19 cellular contexts compared by ENCODE assay signal in genomic region chr1:31580513-31580870, GRCh38. TPM values are rescaled to one million over a fixed set of nuclear protein-coding genes. Genes with fewer than 3 reads are reported as not detected.
DNase-seq lines count a peak whose midpoint lies in the region; ATAC-seq and TF ChIP-seq lines count a peak whose summit lies in the region.
"Had no signal": no experiment of that assay in that cellular context is flagged by ENCODE, and none has a peak within 500 bp of the region (broad histone marks: within the 10 kb centered on the region; RNA-seq: fewer than 3 reads in every experiment).

No MANE protein-coding gene starts in this region.

- intact Hi-C loops in posterior cingulate gyrus (cut with DNase I) = no loop called here

- no peaks in the 10 kb centered on the region for H4K20me1 ChIP-seq in osteoblast (ENCODE audit: insufficient read depth, low read length)

- peak overlapping the region; percentile 47 for H3K4me2 ChIP-seq in osteoblast (ENCODE audit: insufficient read depth, low read length)

- H3K4me3 Mint-ChIP-seq in type B pancreatic cell (peak overlapping the region; percentile 3), progenitor cell of endocrine pancreas (ENCODE audit: low read depth) (no peak overlapping the region)
- H3K4me3 Mint-ChIP-seq: activated B cell treated with CpG ODN at 0.5 μM for 24 hours; activated naive CD8-positive, alpha-beta T cell treated with anti-CD3 and anti-CD28 coated beads, Interleukin-2, amount 10 ng/mL, durations not matched to agents 7 days and 5 days; CD14-positive monocyte; dendritic cell treated with granulocyte-macrophage colony-stimulating factor and Interleukin-4, amounts not matched to agents 40 ng/mL and 50 ng/mL, for 4 days; HFFc6 had no signal

- TF ChIP-seq CTCF in RWPE2 (IDR thresholded peaks at IDR 0.05; ENCODE audit: poor library complexity, severe bottlenecking) = no peak
- TF ChIP-seq CTCF in epithelial cell of proximal tubule (conservative IDR thresholded peaks at IDR 0.05; ENCODE audit: low read depth, low read length) = no peak
- TF ChIP-seq CTCF in osteoblast (IDR thresholded peaks at IDR 0.05; ENCODE audit: extremely low read depth, low read depth, low read length) = no peak
- no peak for TF ChIP-seq CTCF in type B pancreatic cell (conservative IDR thresholded peaks at IDR 0.05)
- TF ChIP-seq CTCF in progenitor cell of endocrine pancreas (IDR thresholded peaks at IDR 0.05; ENCODE audit: unreplicated experiment) = no peak

- H3K4me1 ChIP-seq in RWPE2 (ENCODE audit: insufficient read depth, poor library complexity, severe bottlenecking) (peaks cover 41% of the 10 kb centered on the region), osteoblast (ENCODE audit: insufficient read depth, low read length) (peaks cover 62% of the 10 kb centered on the region)

- H3K36me3 Mint-ChIP-seq in type B pancreatic cell (no peaks in the 10 kb centered on the region), progenitor cell of endocrine pancreas (ENCODE audit: insufficient read depth) (no peaks in the 10 kb centered on the region)
- H3K36me3 Mint-ChIP-seq: activated naive CD8-positive, alpha-beta T cell treated with anti-CD3 and anti-CD28 coated beads, Interleukin-2, amount 10 ng/mL, durations not matched to agents 7 days and 5 days; CD14-positive monocyte had no signal

- no peak overlapping the region for H2AFZ ChIP-seq in osteoblast (ENCODE audit: low read length)

- H3K27me3 Mint-ChIP-seq in type B pancreatic cell (peaks cover 3% of the 10 kb centered on the region), progenitor cell of endocrine pancreas (peaks cover 14% of the 10 kb centered on the region)

- H3K79me2 ChIP-seq in osteoblast (ENCODE audit: insufficient read depth, low read length) = peaks cover 12% of the 10 kb centered on the region

- H3K9me3 Mint-ChIP-seq in type B pancreatic cell (no peaks in the 10 kb centered on the region), progenitor cell of endocrine pancreas (ENCODE audit: low read depth) (no peaks in the 10 kb centered on the region)
- H3K9me3 Mint-ChIP-seq: activated B cell treated with CpG ODN at 0.5 μM for 24 hours; activated naive CD8-positive, alpha-beta T cell treated with anti-CD3 and anti-CD28 coated beads, Interleukin-2, amount 10 ng/mL, durations not matched to agents 7 days and 5 days; CD14-positive monocyte; dendritic cell treated with granulocyte-macrophage colony-stimulating factor and Interleukin-4, amounts not matched to agents 40 ng/mL and 50 ng/mL, for 4 days; HFFc6 had no signal

- DNase-seq in RWPE2 (ENCODE audit: low spot score) (no peak), epithelial cell of proximal tubule (ENCODE audit: low read depth) (no peak), osteoblast (ENCODE audit: insufficient read length, low spot score, missing footprints) (peak; percentile 78), type B pancreatic cell (ENCODE audit: extremely low spot score, unreplicated experiment) (no peak), progenitor cell of endocrine pancreas (ENCODE audit: low spot score, unreplicated experiment) (no peak), posterior cingulate gyrus (no peak)
- DNase-seq: activated B cell treated with CpG ODN at 0.5 μM for 24 hours; activated CD8-positive, alpha-beta memory T cell treated with anti-CD3 and anti-CD28 coated beads, Interleukin-2, amount 50 U/mL, for 4 hours; activated naive CD8-positive, alpha-beta T cell treated with anti-CD3 and anti-CD28 coated beads, Interleukin-2, amount 10 ng/mL, durations not matched to agents 7 days and 5 days; GF-D8; left colon; MV-4-11; stimulated activated CD4-positive, alpha-beta T cell treated with anti-CD3 and anti-CD28 coated beads, Interleukin-2, amount 100 ng/mL, for 24 hours; SW 1271 had no signal

- ATAC-seq in RWPE2 (ENCODE audit: low read depth) (no peak), HG03342 (IDR thresholded peaks at IDR 0.05; ENCODE audit: unreplicated experiment) (no peak)
- ATAC-seq: left colon had no signal

- no peak overlapping the region for H3K27ac Mint-ChIP-seq in type B pancreatic cell
- H3K27ac Mint-ChIP-seq in progenitor cell of endocrine pancreas = no peak overlapping the region
- H3K27ac Mint-ChIP-seq: activated B cell treated with CpG ODN at 0.5 μM for 24 hours; activated naive CD8-positive, alpha-beta T cell treated with anti-CD3 and anti-CD28 coated beads, Interleukin-2, amount 10 ng/mL, durations not matched to agents 7 days and 5 days; dendritic cell treated with granulocyte-macrophage colony-stimulating factor and Interleukin-4, amounts not matched to agents 40 ng/mL and 50 ng/mL, for 4 days had no signal

- H3K36me3 ChIP-seq in RWPE2 (ENCODE audit: low read depth) (peaks cover 69% of the 10 kb centered on the region), osteoblast (ENCODE audit: insufficient read depth, low read length) (peaks cover 18% of the 10 kb centered on the region)

- H3K4me3 ChIP-seq in RWPE2 (ENCODE audit: severe bottlenecking) = no peak overlapping the region
- peak overlapping the region; percentile 45 for H3K4me3 ChIP-seq in epithelial cell of proximal tubule (ENCODE audit: low read depth, low read length)
- H3K4me3 ChIP-seq in osteoblast (ENCODE audit: insufficient read depth, low read length) = peak overlapping the region; percentile 52

- H3K9me3 ChIP-seq in RWPE2 (ENCODE audit: severe bottlenecking) (no peaks in the 10 kb centered on the region), osteoblast (ENCODE audit: low read depth, low read length) (no peaks in the 10 kb centered on the region)

- H3K27me3 ChIP-seq in RWPE2 (ENCODE audit: insufficient read depth, poor library complexity, severe bottlenecking) (no peaks in the 10 kb centered on the region), osteoblast (ENCODE audit: insufficient read depth, low read length) (no peaks in the 10 kb centered on the region)

- H3K27ac ChIP-seq in RWPE2 (ENCODE audit: poor library complexity, severe bottlenecking) (peak overlapping the region; percentile 49), osteoblast (ENCODE audit: low read depth, low read length) (peak overlapping the region; percentile 70)

- H3K4me1 Mint-ChIP-seq in type B pancreatic cell (ENCODE audit: unreplicated experiment) = peaks cover 19% of the 10 kb centered on the region
- peaks cover 13% of the 10 kb centered on the region for H3K4me1 Mint-ChIP-seq in progenitor cell of endocrine pancreas (ENCODE audit: low read depth)
- H3K4me1 Mint-ChIP-seq: activated B cell treated with CpG ODN at 0.5 μM for 24 hours; activated naive CD8-positive, alpha-beta T cell treated with anti-CD3 and anti-CD28 coated beads, Interleukin-2, amount 10 ng/mL, durations not matched to agents 7 days and 5 days had no signal

RNA-seq across cellular contexts. Expression of gene TINAGL1, which starts 4.2 kb away (rescaled TPM):
- 215 and 230 TPM in 2 replicates for total RNA-seq in epithelial cell of proximal tubule
- 31.5 and 50.3 TPM in 2 replicates for total RNA-seq in osteoblast
- total RNA-seq in type B pancreatic cell (ENCODE audit: low replicate concordance) = 27.2 and 30.0 TPM in 2 replicates
- total RNA-seq in progenitor cell of endocrine pancreas = 2.6 and 4.4 TPM in 2 replicates
- total RNA-seq: activated B cell treated with CpG ODN at 0.5 μM for 24 hours; activated naive CD8-positive, alpha-beta T cell treated with anti-CD3 and anti-CD28 coated beads, Interleukin-2, amount 10 ng/mL, durations not matched to agents 7 days and 5 days had no signal

RNA-seq across cellular contexts. Expression of gene HCRTR1, which starts 37.0 kb away (rescaled TPM):
- not detected in 2 replicates for total RNA-seq in epithelial cell of proximal tubule
- total RNA-seq in osteoblast = not detected in 2 replicates
- not detected in 2 replicates for total RNA-seq in type B pancreatic cell (ENCODE audit: low replicate concordance)
- not detected in 2 replicates for total RNA-seq in progenitor cell of endocrine pancreas
- total RNA-seq: activated B cell treated with CpG ODN at 0.5 μM for 24 hours; activated naive CD8-positive, alpha-beta T cell treated with anti-CD3 and anti-CD28 coated beads, Interleukin-2, amount 10 ng/mL, durations not matched to agents 7 days and 5 days; HFFc6; HT1080 had no signal
